Comparison of ENCODE assay signal across 21 cellular contexts in genomic region chr5:6572086-6572824, GRCh38.
"Had no signal": no experiment of that assay in that cellular context is flagged by ENCODE, and none has a peak within 500 bp of the region (broad histone marks: within the 10 kb centered on the region; RNA-seq: fewer than 3 reads in every experiment).

No MANE protein-coding gene starts in this region.

- H3K9me3 Mint-ChIP-seq: activated CD4-positive, alpha-beta T cell treated with anti-CD3 and anti-CD28 coated beads, Interleukin-2, amount 10 ng/mL, durations not matched to agents 7 days and 5 days; activated T-cell treated with anti-CD3 and anti-CD28 coated beads, Interleukin-2, amount 50 U/mL, for 4 hours; memory B cell; naive thymus-derived CD8-positive, alpha-beta T cell had no signal

- H3K27ac Mint-ChIP-seq: activated CD4-positive, alpha-beta T cell treated with anti-CD3 and anti-CD28 coated beads, Interleukin-2, amount 10 ng/mL, durations not matched to agents 7 days and 5 days; activated naive CD8-positive, alpha-beta T cell; memory B cell; naive thymus-derived CD8-positive, alpha-beta T cell; progenitor cell of endocrine pancreas had no signal

- H3K4me3 Mint-ChIP-seq: activated CD4-positive, alpha-beta T cell treated with anti-CD3 and anti-CD28 coated beads, Interleukin-2, amount 10 ng/mL, durations not matched to agents 7 days and 5 days; activated naive CD8-positive, alpha-beta T cell; activated T-cell treated with anti-CD3 and anti-CD28 coated beads, Interleukin-2, amount 50 U/mL, for 4 hours; memory B cell; naive thymus-derived CD8-positive, alpha-beta T cell had no signal

- H3K27me3 ChIP-seq: body of pancreas, colonic mucosa, thyroid gland, uterus had no signal

- FAIRE-seq: endometrium, islet of Langerhans, TTC549 had no signal

- H3K4me1 Mint-ChIP-seq: activated CD4-positive, alpha-beta T cell treated with anti-CD3 and anti-CD28 coated beads, Interleukin-2, amount 10 ng/mL, durations not matched to agents 7 days and 5 days; memory B cell; naive thymus-derived CD8-positive, alpha-beta T cell had no signal

- H3K27ac ChIP-seq: body of pancreas, colonic mucosa, spleen, thyroid gland, uterus had no signal

- H3K4me3 ChIP-seq: body of pancreas, colonic mucosa, mucosa of descending colon, spleen, thyroid gland, uterus had no signal

- H3K27me3 Mint-ChIP-seq: activated CD4-positive, alpha-beta T cell treated with anti-CD3 and anti-CD28 coated beads, Interleukin-2, amount 10 ng/mL, durations not matched to agents 7 days and 5 days had no signal

- H3K36me3 Mint-ChIP-seq: activated naive CD8-positive, alpha-beta T cell; memory B cell; naive thymus-derived CD8-positive, alpha-beta T cell had no signal

- H3K36me3 ChIP-seq: colonic mucosa, spleen, thyroid gland, uterus had no signal

- H3K9me3 ChIP-seq: body of pancreas, colonic mucosa, mucosa of descending colon, spleen, thyroid gland, uterus had no signal

- DNase-seq: activated CD4-positive, alpha-beta T cell treated with anti-CD3 and anti-CD28 coated beads, Interleukin-2, amount 10 ng/mL, durations not matched to agents 7 days and 5 days; activated CD4-positive, CD25-positive, alpha-beta regulatory T cell; activated gamma-delta T cell; activated T-cell treated with anti-CD3 and anti-CD28 coated beads, Interleukin-2, amount 50 U/mL, for 4 hours; amygdala; body of pancreas; central memory CD4-positive, alpha-beta T cell; colonic mucosa; mucosa of descending colon; naive thymus-derived CD8-positive, alpha-beta T cell; spleen; SW 1271; thyroid gland; uterus had no signal

- ATAC-seq: activated T-cell treated with anti-CD3 and anti-CD28 coated beads, Interleukin-2, amount 50 U/mL, for 4 hours; body of pancreas; mucosa of descending colon; naive thymus-derived CD8-positive, alpha-beta T cell; sciatic nerve had no signal

- H3K4me1 ChIP-seq: body of pancreas, colonic mucosa, spleen, uterus had no signal
